In the genomic region with DNA sequence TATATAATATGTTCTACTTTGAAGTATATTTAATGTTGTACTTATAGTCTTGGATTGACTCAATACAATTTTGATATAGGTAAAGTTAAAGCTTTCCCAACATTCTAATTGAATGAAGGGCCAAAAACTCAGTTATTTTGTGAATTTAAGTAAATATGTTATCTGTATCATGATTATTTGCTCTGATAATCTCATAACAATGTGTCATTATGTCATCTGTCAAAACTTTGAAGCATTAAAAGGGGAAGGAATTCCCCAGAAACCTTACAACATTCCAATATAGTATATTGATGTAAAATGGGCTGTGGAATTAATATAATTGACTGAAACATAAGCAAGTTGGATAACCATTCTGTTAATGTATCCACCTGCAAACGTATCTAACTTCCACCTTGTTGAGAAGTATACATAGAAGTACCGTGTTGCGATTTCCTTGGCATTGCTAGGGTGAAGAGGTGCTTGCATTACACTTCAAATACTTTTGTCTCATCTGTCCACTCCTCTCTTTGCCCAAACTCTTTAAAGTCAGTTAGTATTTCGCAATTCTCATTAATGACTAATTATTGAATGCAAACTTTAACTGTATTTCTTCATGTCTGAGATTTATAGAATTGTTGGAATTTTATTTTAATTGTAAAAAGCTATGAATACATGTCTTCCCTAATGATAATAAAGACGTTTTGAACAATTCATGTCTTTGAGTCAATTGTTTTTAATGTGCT, we compare ENCODE assay signal across 19 cellular contexts.
DNase-seq lines count a peak whose midpoint lies in the region; ATAC-seq, FAIRE-seq and TF ChIP-seq lines count a peak whose summit lies in the region.
"Had no signal": no experiment of that assay in that cellular context is flagged by ENCODE, and none has a peak within 500 bp of the region (broad histone marks: within the 10 kb centered on the region; RNA-seq: fewer than 3 reads in every experiment).

No MANE protein-coding gene starts in this region.

- no peak overlapping the region for H3K23ac ChIP-seq in IMR-90 (ENCODE audit: low read depth, low read length)
- H3K23ac ChIP-seq in neuronal stem cell (ENCODE audit: low read depth, low read length, poor library complexity) = no peak overlapping the region

- H4K20me1 ChIP-seq in HepG2 (ENCODE audit: insufficient read depth, low read length) = no peaks in the 10 kb centered on the region
- H4K20me1 ChIP-seq in IMR-90 (ENCODE audit: insufficient read depth, low read length) = no peaks in the 10 kb centered on the region
- H4K20me1 ChIP-seq: BLaER1 had no signal

- 0% methylated on average over 5 of the region's 5 CpGs for WGBS in HepG2 (ENCODE audit: low lambda C conversion rate)
- 32% methylated on average over 5 of the region's 5 CpGs for WGBS in right lobe of liver (ENCODE audit: insufficient coverage, low coverage, low lambda C conversion rate, missing lambda C conversion rate)
- WGBS in IMR-90 (ENCODE audit: extremely low coverage in 2 of 2, insufficient read length in 1 of 2), 2 experiments = no CpG with 5 or more reads among the region's 5 CpGs
- no CpG with 5 or more reads among the region's 5 CpGs for WGBS in neuronal stem cell (ENCODE audit: extremely low coverage in 2 of 2, insufficient read length in 2 of 2, insufficient replicate concordance in 1 of 2), 2 donors

- no peak overlapping the region for H2AK5ac ChIP-seq in IMR-90 (ENCODE audit: low read depth, low read length)
- H2AK5ac ChIP-seq in neuronal stem cell (ENCODE audit: low read depth, low read length) = no peak overlapping the region

- in situ Hi-C loops in HepG2 (cut with HindIII; ENCODE audit: extremely low pct_ligation_motif_present, low pct_unique_long_range_greater_than_20kb) (no loop called here), IMR-90 (cut with MboI; ENCODE audit: low sequenced_read_pairs) (no loop called here)

- H3K79me2 ChIP-seq in HepG2 (ENCODE audit: insufficient read depth, low read length) = no peaks in the 10 kb centered on the region

- no peak overlapping the region for H2BK20ac ChIP-seq in IMR-90 (ENCODE audit: low read depth, low read length)

- H3K14ac ChIP-seq in IMR-90 (replicated peaks; ENCODE audit: low read depth, low read length) (no peak overlapping the region), neuronal stem cell (ENCODE audit: low read length) (no peak overlapping the region)

- FAIRE-seq in HepG2 (lab: Jason Lieb, UNC) = no peak
- FAIRE-seq: G401.6, GM12891, GM18507 had no signal

- dilution Hi-C loops in IMR-90 (cut with HindIII; ENCODE audit: low sequenced_read_pairs, unreplicated experiment) = no loop called here

- no peak overlapping the region for H3K4ac ChIP-seq in IMR-90 (ENCODE audit: low read depth, low read length)
- H3K4ac ChIP-seq in neuronal stem cell (ENCODE audit: low read length) = no peak overlapping the region

- H3K9me3 ChIP-seq in HepG2 (ENCODE audit: low read length) = no peaks in the 10 kb centered on the region
- no peaks in the 10 kb centered on the region for H3K9me3 ChIP-seq in right lobe of liver
- H3K9me3 ChIP-seq in IMR-90 (ENCODE audit: control insufficient read depth, insufficient read depth, low read length) = 0 out of 2 replicates have a peak, but pooled peaks cover 2% of the 10 kb centered on the region
- no peaks in the 10 kb centered on the region for H3K9me3 ChIP-seq in neuronal stem cell (replicated peaks in 1 of 2; ENCODE audit: control insufficient read depth in 2 of 2, insufficient read depth in 1 of 2, low read depth in 1 of 2, low read length in 2 of 2)
- H3K9me3 ChIP-seq: BE2C, BLaER1 had no signal

- H2BK120ac ChIP-seq in IMR-90 (ENCODE audit: low read depth, low read length) (no peak overlapping the region), neuronal stem cell (ENCODE audit: low read depth, low read length) (no peak overlapping the region)

- no peak for DNase-seq in HepG2 (ENCODE audit: low spot score)
- DNase-seq in right lobe of liver = no peak
- no peak for DNase-seq in IMR-90
- DNase-seq in neuronal stem cell (ENCODE audit: low spot score) = no peak
- DNase-seq: 8988T; ACHN; BE2C; C1 segment of cervical spinal cord; CD4-positive, alpha-beta memory T cell; CD4-positive, CD25-positive, alpha-beta regulatory T cell; CD8-positive, alpha-beta memory T cell; COR-L47; DMS79 treated with DMSO at 0.1 percent for 48 hours; GF-D8 had no signal

- BruUV-seq in HepG2 (replicated peaks; lab: Mats Ljungman, UMichigan) (no TSS peak), IMR-90 (replicated peaks; lab: Mats Ljungman, UMichigan) (no TSS peak)

- intact Hi-C loops in HepG2 (cut with micrococcal nuclease; ENCODE audit: unreplicated experiment) (no loop called here), right lobe of liver (cut with DNase I) (no loop called here), IMR-90 (cut with micrococcal nuclease) (loop anchor here (10.0 kb wide), 1 partner anchor 63 kb away; no protein-coding TSS in a partner anchor)

- H4K91ac ChIP-seq in IMR-90 (ENCODE audit: insufficient read depth, low read depth, low read length) (no peak overlapping the region), neuronal stem cell (ENCODE audit: low read depth, low read length, poor library complexity) (no peak overlapping the region)

- H3K18ac ChIP-seq in IMR-90 (ENCODE audit: low read depth, low read length) (no peak overlapping the region), neuronal stem cell (ENCODE audit: low read length) (no peak overlapping the region)

- ATAC-seq in HepG2 = no peak
- no peak for ATAC-seq in right lobe of liver
- no peak for ATAC-seq in IMR-90 (ENCODE audit: low read depth)
- no peak for ATAC-seq in HG03039 (IDR thresholded peaks at IDR 0.05; ENCODE audit: unreplicated experiment)

- TF ChIP-seq EP300 in HepG2 (IDR thresholded peaks at IDR 0.05; ENCODE audit: low read depth in 2 of 2, low read length in 2 of 2) = no peak
- TF ChIP-seq EP300 in HepG2 (CRISPR knock-in tag; IDR thresholded peaks at IDR 0.05; ENCODE audit: borderline replicate concordance) = no peak

- H3K36me3 ChIP-seq in HepG2 (replicated peaks in 1 of 2; ENCODE audit: control insufficient read depth in 1 of 2, insufficient read depth in 2 of 2, low read length in 2 of 2) (no peaks in the 10 kb centered on the region), right lobe of liver (no peaks in the 10 kb centered on the region), IMR-90 (ENCODE audit: control insufficient read depth, insufficient read depth, low read length) (no peaks in the 10 kb centered on the region), neuronal stem cell (replicated peaks in 1 of 2; ENCODE audit: control insufficient read depth in 2 of 2, insufficient read depth in 2 of 2, low read length in 2 of 2) (no peaks in the 10 kb centered on the region)
- H3K36me3 ChIP-seq: BE2C, BLaER1 had no signal

- H3K27ac ChIP-seq in HepG2 (ENCODE audit: extremely low read length, insufficient read depth, low read length) (no peak overlapping the region), right lobe of liver (no peak overlapping the region), IMR-90 (ENCODE audit: insufficient read depth, low read length) (no peak overlapping the region), neuronal stem cell (replicated peaks; ENCODE audit: low read length) (no peak overlapping the region)
- H3K27ac ChIP-seq: BLaER1 had no signal

- no peak for TF ChIP-seq CTCF in HepG2 (CRISPR knock-in tag; IDR thresholded peaks at IDR 0.05)
- no peak for TF ChIP-seq CTCF in right lobe of liver (IDR thresholded peaks at IDR 0.05)
- no peak for TF ChIP-seq CTCF in IMR-90 (conservative IDR thresholded peaks at IDR 0.05; ENCODE audit: low read depth, low read length)

- TF ChIP-seq RAD21 in HepG2 (CRISPR knock-in tag; IDR thresholded peaks at IDR 0.05) (no peak), IMR-90 (IDR thresholded peaks at IDR 0.05; ENCODE audit: low read length) (no peak)

- H2BK15ac ChIP-seq in IMR-90 (ENCODE audit: low read depth, low read length) = no peak overlapping the region
- no peak overlapping the region for H2BK15ac ChIP-seq in neuronal stem cell (ENCODE audit: low read length)

- TF ChIP-seq POLR2A in HepG2 (IDR thresholded peaks at IDR 0.05; ENCODE audit: insufficient read depth in 1 of 2, low read depth in 2 of 2, low read length in 2 of 2) = no peak
- no peak for TF ChIP-seq POLR2A in right lobe of liver (IDR thresholded peaks at IDR 0.05)
- no peak for TF ChIP-seq POLR2A in IMR-90 (IDR thresholded peaks at IDR 0.05; ENCODE audit: low read depth, low read length)

- H4K5ac ChIP-seq in IMR-90 (ENCODE audit: low read depth, low read length) = no peak overlapping the region

- no peak overlapping the region for H3K56ac ChIP-seq in IMR-90 (ENCODE audit: extremely low read depth, insufficient read depth, low read length)

- H3K79me1 ChIP-seq in IMR-90 (ENCODE audit: low read depth in 1 of 2, low read length in 2 of 2) (no peaks in the 10 kb centered on the region), neuronal stem cell (ENCODE audit: low read depth, low read length) (no peaks in the 10 kb centered on the region)

- H2AFZ ChIP-seq in HepG2 (ENCODE audit: low read length) = no peak overlapping the region
- H2AFZ ChIP-seq in IMR-90 (replicated peaks; ENCODE audit: low read length, poor library complexity) = no peak overlapping the region
- no peak overlapping the region for H2AFZ ChIP-seq in neuronal stem cell (ENCODE audit: low read length)

- H3K9me1 ChIP-seq in IMR-90 (ENCODE audit: insufficient read depth, low read length) = no peaks in the 10 kb centered on the region

- no peak overlapping the region for H3K9ac ChIP-seq in HepG2 (ENCODE audit: insufficient read depth, low read depth, low read length)
- no peak overlapping the region for H3K9ac ChIP-seq in IMR-90 (ENCODE audit: low read depth, low read length)
- no peak overlapping the region for H3K9ac ChIP-seq in neuronal stem cell (ENCODE audit: low read depth, low read length, poor library complexity)
- H3K9ac ChIP-seq: BLaER1 had no signal

- no peak overlapping the region for H3K4me3 ChIP-seq in HepG2 (replicated peaks in 1 of 3; ENCODE audit: insufficient read depth in 1 of 3, low read depth in 2 of 3, low read length in 3 of 3)
- H3K4me3 ChIP-seq in right lobe of liver = no peak overlapping the region
- H3K4me3 ChIP-seq in IMR-90 (ENCODE audit: insufficient read depth, low read depth, low read length) = no peak overlapping the region
- no peak overlapping the region for H3K4me3 ChIP-seq in neuronal stem cell (ENCODE audit: low read length in 2 of 2)
- H3K4me3 ChIP-seq: BLaER1 had no signal

- POLR2A ChIA-PET in HepG2 (lab: Yijun Ruan, JAX) = no interaction called here
- POLR2A ChIA-PET in IMR-90 (lab: Charles Lee; ENCODE audit: unreplicated experiment) = no interaction called here

- no peak overlapping the region for H2BK12ac ChIP-seq in neuronal stem cell (ENCODE audit: low read length)

- CTCF ChIA-PET in HepG2 (lab: Yijun Ruan, JAX; ENCODE audit: low intra/inter-chr PET ratio, low total read pairs) (no interaction called here), IMR-90 (lab: Yijun Ruan, JAX) (no interaction called here)

- H3K4me2 ChIP-seq in HepG2 (ENCODE audit: low read depth, low read length) (no peak overlapping the region), IMR-90 (ENCODE audit: low read depth, low read length) (no peak overlapping the region), neuronal stem cell (ENCODE audit: insufficient read depth, low read length, poor library complexity, severe bottlenecking) (no peak overlapping the region)
- H3K4me2 ChIP-seq: BLaER1 had no signal

- no peak overlapping the region for H4K8ac ChIP-seq in IMR-90 (ENCODE audit: low read depth in 2 of 2, low read length in 2 of 2)
- no peak overlapping the region for H4K8ac ChIP-seq in neuronal stem cell (ENCODE audit: low read depth, low read length)

- H2BK5ac ChIP-seq in IMR-90 (ENCODE audit: low read depth, low read length, poor library complexity, severe bottlenecking) (no peak overlapping the region), neuronal stem cell (ENCODE audit: low read length) (no peak overlapping the region)

- H3K27me3 ChIP-seq in HepG2 (ENCODE audit: control insufficient read depth in 1 of 2, insufficient read depth in 2 of 2, low read length in 2 of 2) (no peaks in the 10 kb centered on the region; a peak in 1 of 5 replicates), right lobe of liver (no peaks in the 10 kb centered on the region), IMR-90 (ENCODE audit: control insufficient read depth, insufficient read depth, low read length) (no peaks in the 10 kb centered on the region), neuronal stem cell (ENCODE audit: control insufficient read depth in 3 of 3, insufficient read depth in 3 of 3, low read depth in 1 of 3, low read length in 3 of 3) (no peaks in the 10 kb centered on the region)
- H3K27me3 ChIP-seq: BE2C, BLaER1 had no signal

- H3K4me1 ChIP-seq in HepG2 (ENCODE audit: insufficient read depth, low read length) = no peaks in the 10 kb centered on the region
- no peaks in the 10 kb centered on the region for H3K4me1 ChIP-seq in right lobe of liver
- H3K4me1 ChIP-seq in IMR-90 (ENCODE audit: control insufficient read depth, insufficient read depth, low read length) = no peaks in the 10 kb centered on the region
- no peaks in the 10 kb centered on the region for H3K4me1 ChIP-seq in neuronal stem cell (ENCODE audit: control insufficient read depth in 2 of 2, insufficient read depth in 1 of 2, low read depth in 1 of 2, low read length in 2 of 2)
- H3K4me1 ChIP-seq: BE2C, BLaER1 had no signal

- H2AK9ac ChIP-seq in IMR-90 (replicated peaks; ENCODE audit: low read depth, low read length, poor library complexity) = no peak overlapping the region
